ENCODE assay signal across 28 cellular contexts in the genomic region with DNA sequence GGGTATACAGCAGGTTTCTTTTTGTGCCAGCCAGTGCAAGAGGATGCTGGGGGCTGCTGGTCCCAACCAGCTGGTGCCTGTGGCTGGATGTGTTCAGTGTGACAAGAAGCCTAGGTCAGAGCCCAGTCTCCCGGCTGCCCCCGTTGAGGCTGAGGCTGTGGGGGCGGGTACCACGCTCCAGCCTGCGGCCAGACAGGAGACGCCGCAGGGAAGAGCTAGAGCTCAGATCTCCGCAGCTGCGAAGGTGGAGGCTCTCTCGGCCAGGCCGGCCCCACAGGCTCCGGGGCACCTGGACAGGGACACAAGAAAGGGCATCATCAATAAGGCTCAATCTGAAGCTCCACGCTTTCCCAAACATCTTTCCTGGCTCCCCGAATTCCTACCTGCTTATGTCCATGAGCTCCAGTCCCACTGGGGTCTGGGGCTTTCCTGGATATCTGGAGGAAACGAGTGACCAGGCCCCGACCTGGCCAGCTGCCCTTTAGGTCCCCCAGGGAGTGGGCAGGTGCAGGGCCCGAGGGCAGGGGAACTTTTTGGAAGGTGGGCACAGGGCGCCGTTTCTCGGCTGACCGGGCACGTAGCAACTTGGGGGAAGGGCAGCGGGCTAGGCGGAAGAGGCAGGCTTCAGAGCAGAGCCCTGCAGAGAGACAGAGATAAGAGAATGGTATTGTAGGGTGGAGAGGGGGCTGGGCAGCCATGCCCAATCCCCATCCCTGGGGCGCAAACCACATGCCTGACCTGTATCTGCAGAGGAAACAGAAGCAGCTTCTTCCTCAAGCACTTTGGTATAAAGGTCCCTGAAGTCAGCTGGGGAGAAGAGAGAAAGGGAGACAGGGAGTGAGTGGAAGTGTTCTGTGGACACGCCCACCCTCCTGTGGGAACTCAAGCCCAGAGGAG.
"Had no signal": no experiment of that assay in that cellular context is flagged by ENCODE, and none has a peak within 500 bp of the region (broad histone marks: within the 10 kb centered on the region; RNA-seq: fewer than 3 reads in every experiment).

No MANE protein-coding gene starts in this region.

- DNase-seq: activated B cell treated with CpG ODN at 0.5 μM for 24 hours; activated CD4-positive, alpha-beta T cell treated with anti-CD3 and anti-CD28 coated beads for 1 hour; activated CD4-positive, alpha-beta T cell treated with anti-CD3 and anti-CD28 coated beads, Interleukin-2, amount 10 ng/mL, durations not matched to agents 24 days and 14 days; activated CD4-positive, alpha-beta T cell treated with anti-CD3 and anti-CD28 coated beads, Interleukin-2, amount 50 U/mL, for 48 hours; activated CD8-positive, alpha-beta memory T cell treated with anti-CD3 and anti-CD28 coated beads, Interleukin-2, amount 10 ng/mL, durations not matched to agents 7 days and 5 days; activated effector memory CD4-positive, alpha-beta T cell treated with Interleukin-2 at 50 U/mL for 16 hours; activated naive CD4-positive, alpha-beta T cell treated with Interleukin-2 at 50 U/mL for 16 hours; activated T-cell treated with anti-CD3 and anti-CD28 coated beads, Interleukin-2, amount 50 U/mL, for 24 hours; brain microvascular endothelial cell; MG63; MV-4-11; NCI-H1092 treated with DMSO at 0.1 percent for 48 hours; NCI-H1436; NCI-H1694 treated with DMSO at 0.1 percent for 48 hours; NCI-H2029 treated with DMSO at 0.1 percent for 48 hours; NCI-H345; NCI-H510A; NCI-H526 treated with DMSO at 0.1 percent for 48 hours; NCI-H82; NK-92 treated with Interleukin-12 subunit alpha and Interleukin-12 subunit beta, amount 100 ng/mL, for 24 hours; PC-3; SHP77 treated with DMSO at 0.1 percent for 48 hours; T-cell; T-helper 2 cell had no signal

- H3K27me3 Mint-ChIP-seq: activated T-cell treated with anti-CD3 and anti-CD28 coated beads, Interleukin-2, amount 50 U/mL, for 24 hours had no signal

- H3K9me3 Mint-ChIP-seq: activated B cell treated with CpG ODN at 0.5 μM for 24 hours; activated T-cell treated with anti-CD3 and anti-CD28 coated beads, Interleukin-2, amount 50 U/mL, for 24 hours; activated T-helper 1 cell treated with anti-CD3 and anti-CD28 coated beads, Interleukin-12 subunit alpha, Interleukin-12 subunit beta, Interleukin-2, Interleukin-4 antibody, amounts not matched to agents 30 ng/mL and 10 ng/mL and 1 ng/mL, durations not matched to agents 14 hours and 24 hours and 36 hours had no signal

- H3K4me3 Mint-ChIP-seq: activated B cell treated with CpG ODN at 0.5 μM for 24 hours; activated CD4-positive, alpha-beta T cell treated with anti-CD3 and anti-CD28 coated beads, Interleukin-2, amount 10 ng/mL, durations not matched to agents 24 days and 14 days; activated CD8-positive, alpha-beta memory T cell treated with anti-CD3 and anti-CD28 coated beads, Interleukin-2, amount 10 ng/mL, durations not matched to agents 7 days and 5 days; activated T-cell treated with anti-CD3 and anti-CD28 coated beads, Interleukin-2, amount 50 U/mL, for 24 hours; activated T-helper 1 cell treated with anti-CD3 and anti-CD28 coated beads, Interleukin-12 subunit alpha, Interleukin-12 subunit beta, Interleukin-2, Interleukin-4 antibody, amounts not matched to agents 30 ng/mL and 10 ng/mL and 1 ng/mL, durations not matched to agents 14 hours and 24 hours and 36 hours; T-cell had no signal

- ATAC-seq: activated CD8-positive, alpha-beta memory T cell treated with anti-CD3 and anti-CD28 coated beads, Interleukin-2, amount 10 ng/mL, durations not matched to agents 7 days and 5 days; activated naive CD4-positive, alpha-beta T cell treated with anti-CD3 and anti-CD28 coated beads, Interleukin-2, amount 50 U/mL, for 72 hours; PC-3; T-cell had no signal

- H3K27ac Mint-ChIP-seq: activated B cell treated with CpG ODN at 0.5 μM for 24 hours; activated CD4-positive, alpha-beta T cell treated with anti-CD3 and anti-CD28 coated beads, Interleukin-2, amount 10 ng/mL, durations not matched to agents 24 days and 14 days; activated CD8-positive, alpha-beta memory T cell treated with anti-CD3 and anti-CD28 coated beads, Interleukin-2, amount 10 ng/mL, durations not matched to agents 7 days and 5 days; activated naive CD4-positive, alpha-beta T cell treated with anti-CD3 and anti-CD28 coated beads, Interleukin-2, amount 50 U/mL, for 72 hours; activated T-cell treated with anti-CD3 and anti-CD28 coated beads, Interleukin-2, amount 50 U/mL, for 24 hours; activated T-helper 1 cell treated with anti-CD3 and anti-CD28 coated beads, Interleukin-12 subunit alpha, Interleukin-12 subunit beta, Interleukin-2, Interleukin-4 antibody, amounts not matched to agents 30 ng/mL and 10 ng/mL and 1 ng/mL, durations not matched to agents 14 hours and 24 hours and 36 hours; T-cell had no signal

- H3K9me3 ChIP-seq: MG63 had no signal

- H3K27ac ChIP-seq: brain microvascular endothelial cell, cardiac muscle cell had no signal

- H3K4me3 ChIP-seq: cardiac muscle cell, MG63 had no signal

- FAIRE-seq: RCC 7860 had no signal
